1 cellular context compared by ENCODE assay signal in genomic region chr15:95265419-95265997, GRCh38.
TF ChIP-seq lines count a peak whose summit lies in the region.

No MANE protein-coding gene starts in this region.

TF ChIP-seq in GM23338, 12 proteins besides CTCF, POLR2A, EP300 and RAD21 (continued from another document):
- TF ChIP-seq, protein P1, sequence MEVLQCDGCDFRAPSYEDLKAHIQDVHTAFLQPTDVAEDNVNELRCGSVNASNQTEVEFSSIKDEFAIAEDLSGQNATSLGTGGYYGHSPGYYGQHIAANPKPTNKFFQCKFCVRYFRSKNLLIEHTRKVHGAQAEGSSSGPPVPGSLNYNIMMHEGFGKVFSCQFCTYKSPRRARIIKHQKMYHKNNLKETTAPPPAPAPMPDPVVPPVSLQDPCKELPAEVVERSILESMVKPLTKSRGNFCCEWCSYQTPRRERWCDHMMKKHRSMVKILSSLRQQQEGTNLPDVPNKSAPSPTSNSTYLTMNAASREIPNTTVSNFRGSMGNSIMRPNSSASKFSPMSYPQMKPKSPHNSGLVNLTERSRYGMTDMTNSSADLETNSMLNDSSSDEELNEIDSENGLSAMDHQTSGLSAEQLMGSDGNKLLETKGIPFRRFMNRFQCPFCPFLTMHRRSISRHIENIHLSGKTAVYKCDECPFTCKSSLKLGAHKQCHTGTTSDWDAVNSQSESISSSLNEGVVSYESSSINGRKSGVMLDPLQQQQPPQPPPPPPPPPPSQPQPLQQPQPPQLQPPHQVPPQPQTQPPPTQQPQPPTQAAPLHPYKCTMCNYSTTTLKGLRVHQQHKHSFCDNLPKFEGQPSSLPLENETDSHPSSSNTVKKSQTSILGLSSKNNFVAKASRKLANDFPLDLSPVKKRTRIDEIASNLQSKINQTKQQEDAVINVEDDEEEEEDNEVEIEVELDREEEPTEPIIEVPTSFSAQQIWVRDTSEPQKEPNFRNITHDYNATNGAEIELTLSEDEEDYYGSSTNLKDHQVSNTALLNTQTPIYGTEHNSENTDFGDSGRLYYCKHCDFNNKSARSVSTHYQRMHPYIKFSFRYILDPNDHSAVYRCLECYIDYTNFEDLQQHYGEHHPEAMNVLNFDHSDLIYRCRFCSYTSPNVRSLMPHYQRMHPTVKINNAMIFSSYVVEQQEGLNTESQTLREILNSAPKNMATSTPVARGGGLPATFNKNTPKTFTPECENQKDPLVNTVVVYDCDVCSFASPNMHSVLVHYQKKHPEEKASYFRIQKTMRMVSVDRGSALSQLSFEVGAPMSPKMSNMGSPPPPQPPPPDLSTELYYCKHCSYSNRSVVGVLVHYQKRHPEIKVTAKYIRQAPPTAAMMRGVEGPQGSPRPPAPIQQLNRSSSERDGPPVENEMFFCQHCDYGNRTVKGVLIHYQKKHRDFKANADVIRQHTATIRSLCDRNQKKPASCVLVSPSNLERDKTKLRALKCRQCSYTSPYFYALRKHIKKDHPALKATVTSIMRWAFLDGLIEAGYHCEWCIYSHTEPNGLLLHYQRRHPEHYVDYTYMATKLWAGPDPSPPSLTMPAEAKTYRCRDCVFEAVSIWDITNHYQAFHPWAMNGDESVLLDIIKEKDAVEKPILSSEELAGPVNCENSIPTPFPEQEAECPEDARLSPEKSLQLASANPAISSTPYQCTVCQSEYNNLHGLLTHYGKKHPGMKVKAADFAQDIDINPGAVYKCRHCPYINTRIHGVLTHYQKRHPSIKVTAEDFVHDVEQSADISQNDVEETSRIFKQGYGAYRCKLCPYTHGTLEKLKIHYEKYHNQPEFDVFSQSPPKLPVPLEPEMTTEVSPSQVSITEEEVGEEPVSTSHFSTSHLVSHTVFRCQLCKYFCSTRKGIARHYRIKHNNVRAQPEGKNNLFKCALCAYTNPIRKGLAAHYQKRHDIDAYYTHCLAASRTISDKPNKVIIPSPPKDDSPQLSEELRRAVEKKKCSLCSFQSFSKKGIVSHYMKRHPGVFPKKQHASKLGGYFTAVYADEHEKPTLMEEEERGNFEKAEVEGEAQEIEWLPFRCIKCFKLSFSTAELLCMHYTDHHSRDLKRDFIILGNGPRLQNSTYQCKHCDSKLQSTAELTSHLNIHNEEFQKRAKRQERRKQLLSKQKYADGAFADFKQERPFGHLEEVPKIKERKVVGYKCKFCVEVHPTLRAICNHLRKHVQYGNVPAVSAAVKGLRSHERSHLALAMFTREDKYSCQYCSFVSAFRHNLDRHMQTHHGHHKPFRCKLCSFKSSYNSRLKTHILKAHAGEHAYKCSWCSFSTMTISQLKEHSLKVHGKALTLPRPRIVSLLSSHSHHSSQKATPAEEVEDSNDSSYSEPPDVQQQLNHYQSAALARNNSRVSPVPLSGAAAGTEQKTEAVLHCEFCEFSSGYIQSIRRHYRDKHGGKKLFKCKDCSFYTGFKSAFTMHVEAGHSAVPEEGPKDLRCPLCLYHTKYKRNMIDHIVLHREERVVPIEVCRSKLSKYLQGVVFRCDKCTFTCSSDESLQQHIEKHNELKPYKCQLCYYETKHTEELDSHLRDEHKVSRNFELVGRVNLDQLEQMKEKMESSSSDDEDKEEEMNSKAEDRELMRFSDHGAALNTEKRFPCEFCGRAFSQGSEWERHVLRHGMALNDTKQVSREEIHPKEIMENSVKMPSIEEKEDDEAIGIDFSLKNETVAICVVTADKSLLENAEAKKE (CRISPR knock-in tag; IDR thresholded peaks at IDR 0.05) = no peak
- TF ChIP-seq CREB1 (CRISPR knock-in tag; IDR thresholded peaks at IDR 0.05; ENCODE audit: low read depth) = no peak
- TF ChIP-seq EZH2phosphoT487 (IDR thresholded peaks at IDR 0.05; ENCODE audit: unreplicated experiment) = no peak
TF ChIP-seq in GM23338: peak in this region for 0.
